21 cellular contexts compared by ENCODE assay signal in the genomic region with DNA sequence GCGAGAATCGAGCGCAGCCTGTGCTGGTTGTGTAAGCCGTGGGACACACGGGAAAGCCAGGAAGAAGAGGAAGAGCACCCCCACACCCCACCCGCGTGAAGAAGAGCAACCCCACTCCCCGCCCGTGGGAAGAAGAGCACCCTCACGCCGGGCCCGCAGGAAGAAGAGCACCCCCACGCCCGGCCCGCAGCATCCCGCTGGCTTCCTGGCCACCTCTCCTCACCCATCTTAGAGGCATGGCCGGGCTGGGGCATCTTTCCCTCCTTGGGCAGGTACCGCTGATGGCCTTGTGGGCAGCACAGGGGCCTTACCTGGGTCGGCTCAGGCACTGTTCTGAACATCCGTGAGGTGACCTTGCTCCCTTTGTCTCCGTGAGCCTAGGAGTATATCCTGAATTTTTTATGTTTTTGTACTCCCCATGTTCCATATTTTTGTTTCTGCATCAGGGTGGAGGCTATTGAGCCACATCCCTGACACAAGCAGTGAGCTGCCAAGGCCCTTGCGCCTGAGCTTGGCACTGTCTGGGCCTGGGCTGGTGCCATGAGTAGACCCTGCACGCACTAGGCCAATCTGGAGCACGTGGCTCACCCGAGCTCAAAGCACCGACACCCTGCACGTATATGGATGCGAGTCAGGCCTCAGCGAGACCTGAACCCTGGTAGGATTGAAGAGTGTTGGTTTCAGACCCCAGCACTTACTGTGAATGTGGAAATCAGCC.
"Had no signal": no experiment of that assay in that cellular context is flagged by ENCODE, and none has a peak within 500 bp of the region (broad histone marks: within the 10 kb centered on the region; RNA-seq: fewer than 3 reads in every experiment).

No MANE protein-coding gene starts in this region.

- ATAC-seq: activated T-cell treated with anti-CD3 and anti-CD28 coated beads, Interleukin-2, amount 50 U/mL, for 72 hours; gastroesophageal sphincter; heart left ventricle; left ventricle myocardium superior; natural killer cell; stimulated activated naive CD8-positive, alpha-beta T cell treated with anti-CD3 and anti-CD28 coated beads, Interleukin-15, amount 100 ng/mL, for 72 hours had no signal

- H3K27me3 ChIP-seq: ascending aorta, esophagus muscularis mucosa, gastroesophageal sphincter, heart left ventricle, neutrophil, suprapubic skin, transverse colon, vagina had no signal

- H3K9me3 ChIP-seq: ascending aorta, esophagus muscularis mucosa, gastroesophageal sphincter, heart left ventricle, neutrophil, suprapubic skin, transverse colon, vagina had no signal

- FAIRE-seq: TTC549 had no signal

- H3K4me1 ChIP-seq: ascending aorta had no signal

- H3K27ac ChIP-seq: ascending aorta, esophagus muscularis mucosa, gastroesophageal sphincter, heart left ventricle, neutrophil, suprapubic skin, transverse colon, vagina had no signal

- H3K4me3 ChIP-seq: ascending aorta, esophagus muscularis mucosa, gastroesophageal sphincter, heart left ventricle, suprapubic skin, transverse colon, vagina had no signal

- DNase-seq: activated CD4-positive, alpha-beta T cell treated with anti-CD3 and anti-CD28 coated beads for 4 hours; activated effector memory CD4-positive, alpha-beta T cell treated with anti-CD3 and anti-CD28 coated beads, Interleukin-2, amount 50 U/mL, for 16 hours; activated naive CD4-positive, alpha-beta T cell treated with anti-CD3 and anti-CD28 coated beads, Interleukin-2, amount 50 U/mL, for 16 hours; activated T-cell treated with anti-CD3 and anti-CD28 coated beads, Interleukin-2, amount 50 U/mL, for 72 hours; effector CD4-positive, alpha-beta T cell; kidney glomerular epithelial cell; left ventricle myocardium superior; mesendoderm; natural killer cell; stimulated activated CD4-positive, alpha-beta T cell treated with anti-CD3 and anti-CD28 coated beads, Interleukin-15, amount 100 ng/mL, for 24 hours; stimulated activated CD4-positive, alpha-beta T cell treated with anti-CD3 and anti-CD28 coated beads, Interleukin-2, amount 100 ng/mL, for 48 hours; stimulated activated naive CD8-positive, alpha-beta T cell treated with anti-CD3 and anti-CD28 coated beads, Interleukin-15, amount 100 ng/mL, for 72 hours; transverse colon had no signal
